Comparison of ENCODE assay signal across 9 cellular contexts in genomic region chr11:3942160-3942955, GRCh38.
DNase-seq lines count a peak whose midpoint lies in the region; ATAC-seq and TF ChIP-seq lines count a peak whose summit lies in the region.
"Had no signal": no experiment of that assay in that cellular context is flagged by ENCODE, and none has a peak within 500 bp of the region (broad histone marks: within the 10 kb centered on the region; RNA-seq: fewer than 3 reads in every experiment).

No MANE protein-coding gene starts in this region.

- no peaks in the 10 kb centered on the region for H3K79me2 ChIP-seq in OCI-LY1 (ENCODE audit: insufficient read depth, low read length)
- H3K79me2 ChIP-seq in hepatocyte, result peaks cover 9% of the 10 kb centered on the region

- no peak overlapping the region; the same call in 1 of the 2 replicates for H3K4me2 ChIP-seq in OCI-LY1 (ENCODE audit: low read length)
- H3K4me2 ChIP-seq in hepatocyte, result peak overlapping the region; percentile 40

- H2AFZ ChIP-seq in OCI-LY1 (ENCODE audit: low read length) (no peak overlapping the region), hepatocyte (no peak overlapping the region)

- H3K4me3 ChIP-seq in OCI-LY1 (ENCODE audit: low read depth, low read length, poor library complexity, severe bottlenecking) (no peak overlapping the region), hepatocyte (no peak overlapping the region), tibial nerve (no peak overlapping the region), SJCRH30 (no peak overlapping the region), dorsolateral prefrontal cortex (no peak overlapping the region)

- no peaks in the 10 kb centered on the region; the same call in 1 of the 2 replicates for H3F3A ChIP-seq in OCI-LY1 (ENCODE audit: insufficient read depth, low read length)

- ATAC-seq in activated T-cell treated with anti-CD3 and anti-CD28 coated beads, Interleukin-2, amount 50 U/mL, for 72 hours (replicated peaks in 1 of 2), result peak; percentile 37 to 53

- no peaks in the 10 kb centered on the region for H4K20me1 ChIP-seq in OCI-LY1 (ENCODE audit: insufficient read depth, low read length)
- H4K20me1 ChIP-seq in hepatocyte (ENCODE audit: insufficient read depth, poor library complexity, severe bottlenecking), result no peaks in the 10 kb centered on the region

- H3K9me3 ChIP-seq in OCI-LY1 (ENCODE audit: low read length), result no peaks in the 10 kb centered on the region
- H3K9me3 ChIP-seq in hepatocyte (ENCODE audit: low read depth), result no peaks in the 10 kb centered on the region
- no peaks in the 10 kb centered on the region for H3K9me3 ChIP-seq in tibial nerve
- no peaks in the 10 kb centered on the region for H3K9me3 ChIP-seq in SJCRH30 (replicated peaks)

- peak overlapping the region; percentile 46 for H3K27ac ChIP-seq in OCI-LY1 (ENCODE audit: low read depth, low read length, poor library complexity, severe bottlenecking)
- H3K27ac ChIP-seq in hepatocyte, result peak overlapping the region; percentile 54
- peak overlapping the region in 3 of 4 donors; percentile 54 to 78 (median 72) for H3K27ac ChIP-seq in tibial nerve
- no peak overlapping the region for H3K27ac ChIP-seq in SJCRH30
- peak overlapping the region in 3 of 59 donors; percentile 4 to 24 (median 10) for H3K27ac ChIP-seq in dorsolateral prefrontal cortex

- H3K9ac ChIP-seq in OCI-LY1 (ENCODE audit: low read length), result no peak overlapping the region

- H3K36me3 Mint-ChIP-seq in activated T-cell treated with anti-CD3 and anti-CD28 coated beads, Interleukin-2, amount 50 U/mL, for 72 hours (ENCODE audit: insufficient read depth in 2 of 2), result peaks cover 13 to 22% of the 10 kb centered on the region in 2 donors
- H3K36me3 Mint-ChIP-seq in osteocyte (ENCODE audit: unreplicated experiment), result no peaks in the 10 kb centered on the region

- intact Hi-C loops in dorsolateral prefrontal cortex (cut with DNase I), result no loop called here

- H3K27me3 Mint-ChIP-seq in activated T-cell treated with anti-CD3 and anti-CD28 coated beads, Interleukin-2, amount 50 U/mL, for 72 hours (ENCODE audit: low read depth), result no peaks in the 10 kb centered on the region
- no peaks in the 10 kb centered on the region for H3K27me3 Mint-ChIP-seq in osteocyte (ENCODE audit: unreplicated experiment)

- TF ChIP-seq CTCF in OCI-LY1 (IDR thresholded peaks at IDR 0.05; ENCODE audit: low read length) (no peak), hepatocyte (IDR thresholded peaks at IDR 0.05; ENCODE audit: poor library complexity) (no peak), tibial nerve (IDR thresholded peaks at IDR 0.05) (no peak), osteocyte (IDR thresholded peaks at IDR 0.05) (no peak), dorsolateral prefrontal cortex (IDR thresholded peaks at IDR 0.05 in 54 of 56, conservative IDR thresholded peaks at IDR 0.05 in 2 of 56; ENCODE audit: low read depth in 1 of 56, partially characterized antibody in 56 of 56) (no peak)

- H3K9me3 Mint-ChIP-seq in activated T-cell treated with anti-CD3 and anti-CD28 coated beads, Interleukin-2, amount 50 U/mL, for 72 hours, result peaks cover 1 to 2% of the 10 kb centered on the region in 2 donors
- no peaks in the 10 kb centered on the region for H3K9me3 Mint-ChIP-seq in osteocyte (ENCODE audit: unreplicated experiment)

- H3K27me3 ChIP-seq in OCI-LY1 (ENCODE audit: insufficient read depth, low read length) (no peaks in the 10 kb centered on the region), hepatocyte (no peaks in the 10 kb centered on the region), tibial nerve (no peaks in the 10 kb centered on the region), SJCRH30 (no peaks in the 10 kb centered on the region), dorsolateral prefrontal cortex (no peaks in the 10 kb centered on the region)

- peaks cover 36% of the 10 kb centered on the region for H3K4me1 ChIP-seq in OCI-LY1 (ENCODE audit: insufficient read depth, low read length, severe bottlenecking)
- peaks cover 11% of the 10 kb centered on the region for H3K4me1 ChIP-seq in hepatocyte (ENCODE audit: insufficient read depth)
- H3K4me1 ChIP-seq in tibial nerve, result peaks cover 4 to 92% (median 67%) of the 10 kb centered on the region in 4 donors
- H3K4me1 ChIP-seq in SJCRH30, result peaks cover 13% of the 10 kb centered on the region

- peaks cover 11% of the 10 kb centered on the region for H3K36me3 ChIP-seq in OCI-LY1 (ENCODE audit: insufficient read depth, low read length)
- H3K36me3 ChIP-seq in hepatocyte (replicated peaks; ENCODE audit: insufficient read depth, low read depth), result no peaks in the 10 kb centered on the region
- no peaks in the 10 kb centered on the region for H3K36me3 ChIP-seq in tibial nerve
- H3K36me3 ChIP-seq in SJCRH30, result no peaks in the 10 kb centered on the region

- WGBS in hepatocyte (ENCODE audit: low lambda C conversion rate, missing lambda C conversion rate), result 66% methylated on average over 3 of the region's 3 CpGs
- WGBS in tibial nerve, 2 donors, result 74 to 82% methylated on average over 3 of the region's 3 CpGs

- no peak for TF ChIP-seq EP300 in tibial nerve (IDR thresholded peaks at IDR 0.05)

- H3K9me2 ChIP-seq in OCI-LY1 (ENCODE audit: low read depth, low read length), result no peaks in the 10 kb centered on the region
- H3K9me2 ChIP-seq in hepatocyte (replicated peaks; ENCODE audit: insufficient read depth), result no peaks in the 10 kb centered on the region

- H3K27ac Mint-ChIP-seq in activated T-cell treated with anti-CD3 and anti-CD28 coated beads, Interleukin-2, amount 50 U/mL, for 72 hours, result peak overlapping the region; percentile 92
- H3K27ac Mint-ChIP-seq in osteocyte (ENCODE audit: unreplicated experiment), result no peak overlapping the region

- peak overlapping the region; percentile 51 to 56 for H3K4me3 Mint-ChIP-seq in activated T-cell treated with anti-CD3 and anti-CD28 coated beads, Interleukin-2, amount 50 U/mL, for 72 hours
- H3K4me3 Mint-ChIP-seq in osteocyte (ENCODE audit: unreplicated experiment), result no peak overlapping the region

- TF ChIP-seq POLR2A in tibial nerve (IDR thresholded peaks at IDR 0.05), result no peak

- H3K4me1 Mint-ChIP-seq in activated T-cell treated with anti-CD3 and anti-CD28 coated beads, Interleukin-2, amount 50 U/mL, for 72 hours (ENCODE audit: low read depth), result peaks cover 78% of the 10 kb centered on the region
- H3K4me1 Mint-ChIP-seq in osteocyte (ENCODE audit: unreplicated experiment), result peaks cover 53% of the 10 kb centered on the region

- peak in 1 of 2 donors; percentile 17 for DNase-seq in activated T-cell treated with anti-CD3 and anti-CD28 coated beads, Interleukin-2, amount 50 U/mL, for 72 hours
- DNase-seq in activated T-cell treated with anti-CD3 and anti-CD28 coated beads for 4 hours (no peak), hepatocyte (ENCODE audit: low spot score) (no peak), tibial nerve (ENCODE audit: low spot score in 2 of 2) (no peak), SJCRH30 (no peak), osteocyte (ENCODE audit: extremely low spot score, unreplicated experiment) (no peak), dorsolateral prefrontal cortex (no peak)
- DNase-seq: NCI-H187 treated with DMSO at 0.1 percent for 48 hours had no signal
